Comparison of ENCODE assay signal across 8 cellular contexts in genomic region chr5:172766287-172767104, GRCh38. TPM values are rescaled to one million over a fixed set of nuclear protein-coding genes. Genes with fewer than 3 reads are reported as not detected.
A peak's percentile ranks its signal among the peaks of the same experiment; 100 is the strongest.
DNase-seq lines count a peak whose midpoint lies in the region; ATAC-seq and TF ChIP-seq lines count a peak whose summit lies in the region.

No MANE protein-coding gene starts in this region.

- peak overlapping the region; percentile 2; the same call in 1 of the 2 replicates for H3K4me3 ChIP-seq in SJCRH30
- peak overlapping the region in 57 of 59 donors; percentile 26 to 99 (median 91) for H3K4me3 ChIP-seq in dorsolateral prefrontal cortex
- H3K4me3 ChIP-seq in lower lobe of right lung: peak overlapping the region; percentile 91

- H3K27me3 ChIP-seq in SJCRH30 (no peaks in the 10 kb centered on the region), dorsolateral prefrontal cortex (no peaks in the 10 kb centered on the region), lower lobe of right lung (ENCODE audit: low read depth) (no peaks in the 10 kb centered on the region)

- H3K9me3 ChIP-seq in SJCRH30 (replicated peaks) (no peaks in the 10 kb centered on the region), lower lobe of right lung (no peaks in the 10 kb centered on the region)

- H3K27ac ChIP-seq in SJCRH30 (peak overlapping the region; percentile 20), dorsolateral prefrontal cortex (peak overlapping the region; percentile 90 to 100 (median 100)), lower lobe of right lung (peak overlapping the region; percentile 100)

- H3K36me3 ChIP-seq in SJCRH30 (peaks cover 20% of the 10 kb centered on the region), lower lobe of right lung (peaks cover 34% of the 10 kb centered on the region)

- H3K4me1 ChIP-seq in SJCRH30 (peaks cover 29% of the 10 kb centered on the region), lower lobe of right lung (peaks cover 44% of the 10 kb centered on the region)

- peak; percentile 28 to 39 for ATAC-seq in lower lobe of right lung
- ATAC-seq in GM21737 (IDR thresholded peaks at IDR 0.05; ENCODE audit: unreplicated experiment): no peak
- no peak for ATAC-seq in GM19035 (IDR thresholded peaks at IDR 0.05; ENCODE audit: unreplicated experiment)

- DNase-seq in DMS114 treated with DMSO at 0.1 percent for 48 hours (lab: John Stamatoyannopoulos, UW; ENCODE audit: unreplicated experiment): peak; percentile 47
- peak; percentile 50 to 74 for DNase-seq in SJCRH30
- DNase-seq in dorsolateral prefrontal cortex: peak in 9 of 10 donors; percentile 73 to 87 (median 81)
- DNase-seq in lower lobe of right lung: peak; percentile 70
- DNase-seq in stromal cell of bone marrow (ENCODE audit: low read depth): peak; percentile 81
- no peak for DNase-seq in NCI-H345 (lab: John Stamatoyannopoulos, UW)

- intact Hi-C loops in dorsolateral prefrontal cortex (cut with DNase I): loop anchor here in 1 of 2 donors (2.0 kb wide), 1 partner anchor 102 kb away; no protein-coding TSS in a partner anchor
- intact Hi-C loops in lower lobe of right lung (cut with DNase I): no loop called here

- TF ChIP-seq CTCF in dorsolateral prefrontal cortex (IDR thresholded peaks at IDR 0.05 in 54 of 56, conservative IDR thresholded peaks at IDR 0.05 in 2 of 56; ENCODE audit: low read depth in 1 of 56, partially characterized antibody in 56 of 56) (no peak), lower lobe of right lung (IDR thresholded peaks at IDR 0.05) (no peak)

RNA-seq across cellular contexts. Expression of gene DUSP1, which starts 4.5 kb away (rescaled TPM):
- total RNA-seq in SJCRH30 (2014; rRNA removed; shearing (Covaris generic)): 18.1 and 19.4 TPM in 2 replicates
- 100 to 1,000 TPM in 26 of 120 experiments, 10 to 100 TPM in 94; 25.5 to 228 (median 63.6) TPM for total RNA-seq in dorsolateral prefrontal cortex
- 367 TPM for total RNA-seq in lower lobe of right lung

Comparison
In these comparisons a context has a peak if more than half of its experiments do, and no peak if none do; other contexts are left out.
1. H3K27ac ChIP-seq: peak in every context shown above with its lines; median percentile 100 in dorsolateral prefrontal cortex; 100 in lower lobe of right lung; 20 in SJCRH30.
2. H3K4me3 ChIP-seq: peak in every context shown above with its lines; median percentile 91 in dorsolateral prefrontal cortex; 91 in lower lobe of right lung; 2 in SJCRH30.
3. ATAC-seq: peak in lower lobe of right lung (2 of 2); none in GM21737 (single experiment) and GM19035 (single experiment).